ENCODE assay signal across 1 cellular context in the genomic region with DNA sequence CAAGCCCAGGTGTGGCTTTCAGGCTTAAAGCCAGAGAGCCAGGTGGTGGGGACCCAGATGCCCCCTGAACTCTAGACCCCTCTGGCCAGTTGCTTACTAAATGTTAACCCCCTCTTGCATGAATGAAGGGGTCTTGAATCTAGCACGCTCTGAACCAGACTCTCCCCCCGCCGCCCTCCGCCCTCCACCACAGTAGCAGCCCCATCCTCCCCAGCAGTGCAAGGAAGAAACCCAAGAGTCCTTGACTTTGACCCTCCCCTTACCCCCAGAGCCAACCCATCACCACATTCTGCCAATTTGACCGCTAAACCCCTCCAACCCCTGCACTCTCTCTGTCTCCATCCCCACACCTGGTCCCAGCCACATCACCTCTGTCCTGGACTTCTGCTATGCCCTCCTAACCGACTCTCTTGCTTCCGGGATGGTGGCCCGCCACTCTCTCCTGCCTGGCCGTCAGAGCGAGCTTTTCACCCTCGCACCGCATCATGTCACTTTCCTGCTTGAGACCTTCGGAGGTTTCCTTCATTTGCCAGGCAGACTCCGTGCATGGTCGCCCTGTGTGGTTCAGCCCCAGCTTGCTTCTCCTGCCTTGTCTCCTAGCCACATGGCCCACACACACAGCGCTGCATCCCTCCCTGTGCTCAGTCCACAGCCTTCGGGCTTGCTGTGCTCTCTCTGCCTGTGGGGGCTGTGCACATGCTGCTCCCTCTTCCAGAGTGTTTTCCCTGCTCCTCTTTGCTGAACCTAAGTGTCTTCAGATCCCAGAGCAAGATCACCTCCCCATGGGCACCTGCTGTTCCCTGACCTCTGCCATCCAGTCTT.
TF ChIP-seq lines count a peak whose summit lies in the region.

No MANE protein-coding gene starts in this region.

TF ChIP-seq in GM23338, 12 proteins besides CTCF, POLR2A, EP300 and RAD21 (continued from another document):
- TF ChIP-seq JUNB (IDR thresholded peaks at IDR 0.05; ENCODE audit: unreplicated experiment), result no peak
- TF ChIP-seq ZNF331 (CRISPR knock-in tag; IDR thresholded peaks at IDR 0.05; ENCODE audit: low read depth), result no peak
- no peak for TF ChIP-seq NANOG (IDR thresholded peaks at IDR 0.05; ENCODE audit: borderline replicate concordance)
- TF ChIP-seq EZH2 (IDR thresholded peaks at IDR 0.05; ENCODE audit: low read depth, unreplicated experiment), result no peak
